Comparison of ENCODE assay signal across 1 cellular context in the genomic region with DNA sequence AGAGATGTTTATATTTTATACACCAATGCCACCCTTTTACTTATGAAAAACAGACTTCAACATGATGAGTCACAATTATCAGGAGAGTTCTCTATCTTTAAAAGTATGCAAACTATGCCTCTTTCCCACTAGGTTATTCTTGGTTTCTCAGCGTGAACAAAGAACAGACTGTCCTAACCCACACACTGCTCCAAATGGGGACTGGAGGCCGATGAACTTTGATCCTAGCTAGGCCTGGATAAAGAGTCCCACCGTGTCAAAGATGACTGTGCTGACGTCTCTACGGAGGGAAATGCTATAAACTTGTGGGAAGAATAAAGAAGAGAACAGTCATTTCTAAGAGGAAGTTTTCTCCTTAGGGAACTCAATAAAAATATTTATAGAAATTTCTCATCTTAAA.
TF ChIP-seq lines count a peak whose summit lies in the region.

No MANE protein-coding gene starts in this region.

TF ChIP-seq in SK-N-SH, 30 proteins besides CTCF, POLR2A, EP300 and RAD21 (continued from another document):
- TF ChIP-seq, protein P1, sequence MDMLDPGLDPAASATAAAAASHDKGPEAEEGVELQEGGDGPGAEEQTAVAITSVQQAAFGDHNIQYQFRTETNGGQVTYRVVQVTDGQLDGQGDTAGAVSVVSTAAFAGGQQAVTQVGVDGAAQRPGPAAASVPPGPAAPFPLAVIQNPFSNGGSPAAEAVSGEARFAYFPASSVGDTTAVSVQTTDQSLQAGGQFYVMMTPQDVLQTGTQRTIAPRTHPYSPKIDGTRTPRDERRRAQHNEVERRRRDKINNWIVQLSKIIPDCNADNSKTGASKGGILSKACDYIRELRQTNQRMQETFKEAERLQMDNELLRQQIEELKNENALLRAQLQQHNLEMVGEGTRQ (IDR thresholded peaks at IDR 0.05; ENCODE audit: borderline replicate concordance, low read depth, low read length): no peak
- TF ChIP-seq POLR2AphosphoS5 (IDR thresholded peaks at IDR 0.05; ENCODE audit: low read depth, low read length) (peak; percentile 41; the same call in 1 of the 2 replicates), YY1 (IDR thresholded peaks at IDR 0.05; ENCODE audit: low read depth) (0 out of 2 replicates have a peak, but pooled peaks have one; percentile 27), NFIC (IDR thresholded peaks at IDR 0.05; ENCODE audit: borderline replicate concordance) (peak; percentile 59; the same call in 1 of the 2 replicates)
- TF ChIP-seq, protein P2, sequence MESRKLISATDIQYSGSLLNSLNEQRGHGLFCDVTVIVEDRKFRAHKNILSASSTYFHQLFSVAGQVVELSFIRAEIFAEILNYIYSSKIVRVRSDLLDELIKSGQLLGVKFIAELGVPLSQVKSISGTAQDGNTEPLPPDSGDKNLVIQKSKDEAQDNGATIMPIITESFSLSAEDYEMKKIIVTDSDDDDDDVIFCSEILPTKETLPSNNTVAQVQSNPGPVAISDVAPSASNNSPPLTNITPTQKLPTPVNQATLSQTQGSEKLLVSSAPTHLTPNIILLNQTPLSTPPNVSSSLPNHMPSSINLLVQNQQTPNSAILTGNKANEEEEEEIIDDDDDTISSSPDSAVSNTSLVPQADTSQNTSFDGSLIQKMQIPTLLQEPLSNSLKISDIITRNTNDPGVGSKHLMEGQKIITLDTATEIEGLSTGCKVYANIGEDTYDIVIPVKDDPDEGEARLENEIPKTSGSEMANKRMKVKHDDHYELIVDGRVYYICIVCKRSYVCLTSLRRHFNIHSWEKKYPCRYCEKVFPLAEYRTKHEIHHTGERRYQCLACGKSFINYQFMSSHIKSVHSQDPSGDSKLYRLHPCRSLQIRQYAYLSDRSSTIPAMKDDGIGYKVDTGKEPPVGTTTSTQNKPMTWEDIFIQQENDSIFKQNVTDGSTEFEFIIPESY (IDR thresholded peaks at IDR 0.05; ENCODE audit: borderline replicate concordance, low read depth): no peak
